Comparison of ENCODE assay signal across 8 cellular contexts in the genomic region with DNA sequence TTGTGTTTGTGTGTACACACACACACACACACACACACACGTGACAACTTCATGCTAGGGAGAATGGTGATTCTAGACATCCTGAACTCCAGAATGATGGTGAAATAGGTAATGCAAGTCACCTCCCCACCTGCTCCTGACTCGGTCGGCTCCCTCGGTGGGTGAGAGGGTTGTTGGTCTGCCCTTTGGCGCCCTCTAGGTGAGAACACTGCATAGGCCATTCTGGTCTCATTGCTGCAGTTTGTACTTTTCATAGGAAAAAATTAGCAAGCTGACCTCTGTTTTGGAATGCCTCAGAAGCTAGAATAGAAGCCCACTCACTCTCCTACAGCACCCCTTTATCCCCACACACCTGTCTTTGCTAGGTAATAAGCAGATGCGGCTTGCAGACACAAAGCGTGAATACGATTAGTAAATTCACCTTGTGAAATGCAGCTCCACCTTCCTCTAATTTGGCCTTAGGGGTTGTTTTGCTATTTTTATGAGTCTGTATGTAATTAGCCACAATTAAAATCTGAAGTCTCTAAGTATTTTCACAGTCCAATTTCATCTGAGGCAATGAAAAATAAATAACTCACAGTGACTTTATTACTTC.
DNase-seq lines count a peak whose midpoint lies in the region; ATAC-seq and TF ChIP-seq lines count a peak whose summit lies in the region.

No MANE protein-coding gene starts in this region.

- H3K4me3 ChIP-seq in CD8-positive, alpha-beta T cell (ENCODE audit: low read depth, low read length) = no peak overlapping the region
- H3K4me3 ChIP-seq in tibial artery = no peak overlapping the region

- peak; percentile 1 to 54 (median 25) for DNase-seq in CD8-positive, alpha-beta T cell
- DNase-seq in NCI-H69 (lab: John Stamatoyannopoulos, UW) (peak; percentile 93), tibial artery (peak; percentile 41 to 70)
- peak; percentile 76 for DNase-seq in activated CD8-positive, alpha-beta T cell treated with anti-CD3 and anti-CD28 coated beads for 36 hours

- H3K27ac Mint-ChIP-seq in CD8-positive, alpha-beta T cell = no peak overlapping the region
- H3K27ac Mint-ChIP-seq in activated CD8-positive, alpha-beta T cell treated with anti-CD3 and anti-CD28 coated beads for 36 hours = no peak overlapping the region
- no peak overlapping the region for H3K27ac Mint-ChIP-seq in nephron

- H3K4me1 Mint-ChIP-seq in CD8-positive, alpha-beta T cell (ENCODE audit: low read depth) = no peaks in the 10 kb centered on the region
- H3K4me1 Mint-ChIP-seq in activated CD8-positive, alpha-beta T cell treated with anti-CD3 and anti-CD28 coated beads for 36 hours (ENCODE audit: low read depth) = no peaks in the 10 kb centered on the region
- H3K4me1 Mint-ChIP-seq in nephron = no peaks in the 10 kb centered on the region

- H3K27ac ChIP-seq in CD8-positive, alpha-beta T cell (ENCODE audit: low read depth, low read length) = no peak overlapping the region
- H3K27ac ChIP-seq in tibial artery = no peak overlapping the region

- no peaks in the 10 kb centered on the region for H3K27me3 ChIP-seq in CD8-positive, alpha-beta T cell (ENCODE audit: insufficient read depth, low read length)
- peaks cover 0 to 6% of the 10 kb centered on the region in 2 donors for H3K27me3 ChIP-seq in tibial artery

- H3K9me3 Mint-ChIP-seq in CD8-positive, alpha-beta T cell = no peaks in the 10 kb centered on the region
- no peaks in the 10 kb centered on the region for H3K9me3 Mint-ChIP-seq in activated CD8-positive, alpha-beta T cell treated with anti-CD3 and anti-CD28 coated beads for 36 hours
- no peaks in the 10 kb centered on the region for H3K9me3 Mint-ChIP-seq in nephron

- H3K36me3 Mint-ChIP-seq in CD8-positive, alpha-beta T cell = no peaks in the 10 kb centered on the region
- no peaks in the 10 kb centered on the region for H3K36me3 Mint-ChIP-seq in activated CD8-positive, alpha-beta T cell treated with anti-CD3 and anti-CD28 coated beads for 36 hours (ENCODE audit: low read depth)
- H3K36me3 Mint-ChIP-seq in nephron (ENCODE audit: low read depth) = no peaks in the 10 kb centered on the region

- no peak for ATAC-seq in CD8-positive, alpha-beta T cell
- ATAC-seq in HG03066 (IDR thresholded peaks at IDR 0.05; ENCODE audit: low read depth, unreplicated experiment) (peak; percentile 56), esophagus mucosa (peak; percentile 77), GM18498 (IDR thresholded peaks at IDR 0.05; ENCODE audit: unreplicated experiment) (no peak)
- peak; percentile 58 for ATAC-seq in activated CD8-positive, alpha-beta T cell treated with anti-CD3 and anti-CD28 coated beads for 36 hours

- peaks cover 13% of the 10 kb centered on the region for H3K27me3 Mint-ChIP-seq in CD8-positive, alpha-beta T cell (ENCODE audit: low read depth)
- peaks cover 12% of the 10 kb centered on the region for H3K27me3 Mint-ChIP-seq in activated CD8-positive, alpha-beta T cell treated with anti-CD3 and anti-CD28 coated beads for 36 hours
- peaks cover 27% of the 10 kb centered on the region for H3K27me3 Mint-ChIP-seq in nephron (ENCODE audit: low read depth)

- no peaks in the 10 kb centered on the region for H3K36me3 ChIP-seq in CD8-positive, alpha-beta T cell (ENCODE audit: insufficient read depth, low read length)
- H3K36me3 ChIP-seq in tibial artery = no peaks in the 10 kb centered on the region

- POLR2A ChIA-PET in CD8-positive, alpha-beta T cell (lab: Charles Lee) = no interaction called here
- POLR2A ChIA-PET in activated CD8-positive, alpha-beta T cell treated with anti-CD3 and anti-CD28 coated beads for 36 hours (lab: Charles Lee) = no interaction called here

- no peaks in the 10 kb centered on the region for H3K4me1 ChIP-seq in CD8-positive, alpha-beta T cell (ENCODE audit: insufficient read depth, low read length)
- no peaks in the 10 kb centered on the region for H3K4me1 ChIP-seq in tibial artery

- no peak overlapping the region for H3K4me3 Mint-ChIP-seq in CD8-positive, alpha-beta T cell
- H3K4me3 Mint-ChIP-seq in activated CD8-positive, alpha-beta T cell treated with anti-CD3 and anti-CD28 coated beads for 36 hours = no peak overlapping the region
- H3K4me3 Mint-ChIP-seq in nephron = no peak overlapping the region

- TF ChIP-seq CTCF in CD8-positive, alpha-beta T cell (IDR thresholded peaks at IDR 0.05) = peak; percentile 50
- peak; percentile 64 for TF ChIP-seq CTCF in activated CD8-positive, alpha-beta T cell treated with anti-CD3 and anti-CD28 coated beads for 36 hours (IDR thresholded peaks at IDR 0.05)
- peak; percentile 69 to 80 (median 70) for TF ChIP-seq CTCF in nephron (IDR thresholded peaks at IDR 0.05; ENCODE audit: unreplicated experiment in 3 of 3)
- TF ChIP-seq CTCF in tibial artery (IDR thresholded peaks at IDR 0.05) = peak; percentile 57 to 75

- CTCF ChIA-PET in CD8-positive, alpha-beta T cell (lab: Charles Lee) = interaction anchor here (0.6 to 1.5 kb wide), 5 partner anchors 8 to 602 kb away, joined by 3 to 4 read pairs (median 3); no protein-coding TSS in a partner anchor
- CTCF ChIA-PET in activated CD8-positive, alpha-beta T cell treated with anti-CD3 and anti-CD28 coated beads for 36 hours (lab: Charles Lee) = interaction anchor here (0.7 to 2.4 kb wide), 17 partner anchors 8 to 452 kb away, joined by 3 to 8 read pairs (median 4); no protein-coding TSS in a partner anchor

- H3K9me3 ChIP-seq in CD8-positive, alpha-beta T cell (ENCODE audit: low read length) = no peaks in the 10 kb centered on the region
- no peaks in the 10 kb centered on the region for H3K9me3 ChIP-seq in tibial artery

- intact Hi-C loops in CD8-positive, alpha-beta T cell (cut with DNase I, micrococcal nuclease) = no loop called here
- intact Hi-C loops in activated CD8-positive, alpha-beta T cell treated with anti-CD3 and anti-CD28 coated beads for 36 hours (cut with micrococcal nuclease) = loop anchor here (10.0 kb wide), 1 partner anchor 412 kb away; no protein-coding TSS in a partner anchor
- intact Hi-C loops in tibial artery (cut with DNase I; ENCODE audit: low total_unique reads) = loop anchor here (5.0 kb wide), 1 partner anchor 414 kb away; no protein-coding TSS in a partner anchor

Comparison
In these comparisons a context has a peak if more than half of its experiments do, and no peak if none do; other contexts are left out.
1. ATAC-seq: peak in HG03066 (single experiment), activated CD8-positive, alpha-beta T cell treated with anti-CD3 and anti-CD28 coated beads for 36 hours (single experiment) and esophagus mucosa (single experiment); none in CD8-positive, alpha-beta T cell (single experiment) and GM18498 (single experiment).
2. DNase-seq: peak in every context shown above with its lines; median percentile 93 in NCI-H69; 76 in activated CD8-positive, alpha-beta T cell treated with anti-CD3 and anti-CD28 coated beads for 36 hours; 56 in tibial artery; 25 in CD8-positive, alpha-beta T cell.
3. intact Hi-C loops: an anchor here in activated CD8-positive, alpha-beta T cell treated with anti-CD3 and anti-CD28 coated beads for 36 hours (10.0 kb wide) and tibial artery (5.0 kb wide); none called in CD8-positive, alpha-beta T cell.
4. Peak in every context shown above with its lines, with median percentiles within 50 percentile points of each other: CTCF ChIP-seq.